In genomic region chr12:116248930-116249329, GRCh38 we compare ENCODE assay signal across 1 cellular context.
TF ChIP-seq lines count a peak whose summit lies in the region.

No MANE protein-coding gene starts in this region.

TF ChIP-seq in HepG2, 621 proteins besides CTCF, POLR2A, EP300 and RAD21:
- TF ChIP-seq THAP9 (CRISPR knock-in tag; IDR thresholded peaks at IDR 0.05; ENCODE audit: borderline replicate concordance) (no peak), DR1 (CRISPR knock-in tag; IDR thresholded peaks at IDR 0.05) (no peak), ZBTB49 (CRISPR knock-in tag; IDR thresholded peaks at IDR 0.05; ENCODE audit: borderline replicate concordance) (no peak), IKZF5 (CRISPR knock-in tag; IDR thresholded peaks at IDR 0.05) (no peak), MZF1 (CRISPR knock-in tag; IDR thresholded peaks at IDR 0.05; ENCODE audit: borderline replicate concordance) (no peak)
TF ChIP-seq in HepG2: peak in this region for 0.
